ENCODE assay signal across 19 cellular contexts in the genomic region with DNA sequence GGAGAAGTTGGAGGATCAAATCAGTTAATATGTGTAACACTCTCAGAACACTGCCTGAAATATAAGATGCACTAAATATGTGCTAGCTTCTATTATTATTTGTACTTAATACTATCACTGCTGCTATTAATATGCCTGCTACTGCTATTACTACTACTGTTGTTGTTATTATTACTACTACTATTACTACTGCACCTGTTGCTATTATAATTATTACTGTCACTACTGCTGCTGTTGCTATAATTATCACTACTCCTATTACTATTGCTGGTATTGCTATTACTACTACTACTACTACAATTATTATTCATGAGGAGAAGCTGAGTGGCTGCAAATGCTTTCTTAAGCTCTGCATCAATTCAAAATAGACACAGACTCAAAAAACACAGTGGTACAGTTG. TPM values are rescaled to one million over a fixed set of nuclear protein-coding genes. Genes with fewer than 3 reads are reported as not detected.
A peak's percentile ranks its signal among the peaks of the same experiment; 100 is the strongest.
DNase-seq lines count a peak whose midpoint lies in the region; ATAC-seq and TF ChIP-seq lines count a peak whose summit lies in the region.
"Had no signal": no experiment of that assay in that cellular context is flagged by ENCODE, and none has a peak within 500 bp of the region (broad histone marks: within the 10 kb centered on the region; RNA-seq: fewer than 3 reads in every experiment).

No MANE protein-coding gene starts in this region.

- ATAC-seq in GM18870 (IDR thresholded peaks at IDR 0.05; ENCODE audit: unreplicated experiment) (peak; percentile 72), HG02610 (IDR thresholded peaks at IDR 0.05; ENCODE audit: unreplicated experiment) (peak; percentile 76), HG02973 (IDR thresholded peaks at IDR 0.05; ENCODE audit: unreplicated experiment) (peak; percentile 77), HG03565 (IDR thresholded peaks at IDR 0.05; ENCODE audit: unreplicated experiment) (peak; percentile 75), esophagus mucosa (no peak), left cardiac atrium (no peak)
- ATAC-seq: HepG2 had no signal

- no peak for DNase-seq in testis
- no peak for DNase-seq in left cardiac atrium
- DNase-seq in NCI-H524 treated with DMSO at 0.1 percent for 48 hours (lab: John Stamatoyannopoulos, UW) = no peak
- DNase-seq: ACHN; CD4-positive, CD25-positive, alpha-beta regulatory T cell; DMS53; GF-D8; HFFc6 had no signal

- no peaks in the 10 kb centered on the region for H3K36me3 ChIP-seq in testis (ENCODE audit: low read depth, missing control alignments)
- H3K36me3 ChIP-seq: BLaER1 treated with 17β-estradiol and CSF1 and Interleukin-3, amounts not matched to agents 10 nM and 100 nM; HAP-1 had no signal

- no peak for TF ChIP-seq POLR2A in testis (IDR thresholded peaks at IDR 0.05)

- TF ChIP-seq CTCF in testis (IDR thresholded peaks at IDR 0.05) = no peak

- no peaks in the 10 kb centered on the region for H3K4me1 ChIP-seq in testis
- H3K4me1 ChIP-seq: HAP-1 had no signal

- H3K9me3 ChIP-seq in testis = no peaks in the 10 kb centered on the region
- H3K9me3 ChIP-seq: BLaER1 treated with 17β-estradiol and CSF1 and Interleukin-3, amounts not matched to agents 10 nM and 100 nM; HAP-1 had no signal

- H3K27ac ChIP-seq in testis = no peak overlapping the region
- H3K27ac ChIP-seq: BLaER1 treated with 17β-estradiol and CSF1 and Interleukin-3, amounts not matched to agents 10 nM and 100 nM; KMS-11 had no signal

- intact Hi-C loops in testis (cut with DNase I; ENCODE audit: low total_unique reads) (no loop called here), left cardiac atrium (cut with DNase I) (no loop called here)

- no peak overlapping the region for H3K4me3 ChIP-seq in testis
- H3K4me3 ChIP-seq: BLaER1 treated with 17β-estradiol and CSF1 and Interleukin-3, amounts not matched to agents 10 nM and 100 nM; HAP-1 had no signal

- no peaks in the 10 kb centered on the region for H3K27me3 ChIP-seq in testis
- H3K27me3 ChIP-seq: BLaER1 treated with 17β-estradiol and CSF1 and Interleukin-3, amounts not matched to agents 10 nM and 100 nM had no signal

RNA-seq across cellular contexts. Expression of gene SSTR4, which starts 16.7 kb away (rescaled TPM):
- under 1 TPM in 1 of 2 donors, not detected in 1; 0.55 TPM for total RNA-seq in testis
- polyA plus RNA-seq in testis (ENCODE audit: insufficient read depth, low read depth, low replicate concordance) = not detected
- total RNA-seq in esophagus mucosa = not detected
- not detected for total RNA-seq in left cardiac atrium
- total RNA-seq: A172; CD4-positive, CD25-positive, alpha-beta regulatory T cell; H1; HepG2; HFFc6 had no signal
- polyA plus RNA-seq: CD4-positive, CD25-positive, alpha-beta regulatory T cell; HepG2 had no signal

RNA-seq across cellular contexts. Expression of gene THBD, which starts 31.0 kb away (rescaled TPM):
- total RNA-seq in testis = 10 to 100 TPM; 22.4 to 65.0 TPM
- 11.0 TPM for polyA plus RNA-seq in testis (ENCODE audit: insufficient read depth, low read depth, low replicate concordance)
- 46.5 TPM for total RNA-seq in esophagus mucosa
- total RNA-seq in left cardiac atrium = 10 to 100 TPM; 20.6 to 50.5 TPM
- total RNA-seq: CD4-positive, CD25-positive, alpha-beta regulatory T cell; HepG2 had no signal
- polyA plus RNA-seq: CD4-positive, CD25-positive, alpha-beta regulatory T cell had no signal

Comparison
In these comparisons a context has a peak if more than half of its experiments do, and no peak if none do; other contexts are left out.
1. ATAC-seq: peak in GM18870 (single experiment), HG02610 (single experiment), HG02973 (single experiment) and HG03565 (single experiment); none in esophagus mucosa (single experiment) and left cardiac atrium (0 of 2).